ENCODE assay signal across 15 cellular contexts in genomic region chr16:25264599-25264998, GRCh38. TPM values are rescaled to one million over a fixed set of nuclear protein-coding genes. Genes with fewer than 3 reads are reported as not detected.
A peak's percentile ranks its signal among the peaks of the same experiment; 100 is the strongest.
DNase-seq lines count a peak whose midpoint lies in the region; ATAC-seq and TF ChIP-seq lines count a peak whose summit lies in the region.
"Had no signal": no experiment of that assay in that cellular context is flagged by ENCODE, and none has a peak within 500 bp of the region (broad histone marks: within the 10 kb centered on the region; RNA-seq: fewer than 3 reads in every experiment).

No MANE protein-coding gene starts in this region.

- peaks cover 3% of the 10 kb centered on the region; the same call in 1 of the 2 replicates for H3K9me3 Mint-ChIP-seq in WTC11
- H3K9me3 Mint-ChIP-seq: activated T-cell treated with anti-CD3 and anti-CD28 coated beads, Interleukin-2, amount 50 U/mL, for 4 hours had no signal

- no peaks in the 10 kb centered on the region for H3K27me3 Mint-ChIP-seq in WTC11 (ENCODE audit: low read depth)

- no peak for ATAC-seq in WTC11
- no peak for ATAC-seq in GM19452 (IDR thresholded peaks at IDR 0.05; ENCODE audit: unreplicated experiment)
- ATAC-seq: activated T-cell treated with anti-CD3 and anti-CD28 coated beads, Interleukin-2, amount 50 U/mL, for 4 hours; heart right ventricle had no signal

- DNase-seq in AML-193 (lab: John Stamatoyannopoulos, UW), result peak; percentile 8
- peak; percentile 8 for DNase-seq in HK-2 (ENCODE audit: unreplicated experiment)
- peak; percentile 12 for DNase-seq in WTC11 (ENCODE audit: low spot score)
- DNase-seq in fibroblast of the aortic adventitia (ENCODE audit: low read depth), result peak; percentile 30
- no peak for DNase-seq in DMS114 treated with DMSO at 0.1 percent for 48 hours (lab: John Stamatoyannopoulos, UW; ENCODE audit: unreplicated experiment)
- no peak for DNase-seq in NCI-H82 treated with DMSO at 0.1 percent for 48 hours (lab: John Stamatoyannopoulos, UW; ENCODE audit: unreplicated experiment)
- no peak for DNase-seq in ecto neural progenitor cell (ENCODE audit: low spot score)
- DNase-seq: activated T-cell treated with anti-CD3 and anti-CD28 coated beads, Interleukin-2, amount 50 U/mL, for 4 hours; heart right ventricle; NCI-H1694 treated with DMSO at 0.1 percent for 48 hours; NCI-H526 treated with DMSO at 0.1 percent for 48 hours; SIG-M5 had no signal

- POLR2A ChIA-PET in WTC11 (lab: Charles Lee), result no interaction called here

- H3K4me3 Mint-ChIP-seq in WTC11, result no peak overlapping the region
- H3K4me3 Mint-ChIP-seq: activated T-cell treated with anti-CD3 and anti-CD28 coated beads, Interleukin-2, amount 50 U/mL, for 4 hours had no signal

- TF ChIP-seq CTCF in WTC11 (IDR thresholded peaks at IDR 0.05), result no peak
- no peak for TF ChIP-seq CTCF in fibroblast of the aortic adventitia (IDR thresholded peaks at IDR 0.05; ENCODE audit: insufficient read depth, low read length)

- peaks cover 39% of the 10 kb centered on the region for H3K36me3 Mint-ChIP-seq in WTC11

- CTCF ChIA-PET in WTC11 (lab: Charles Lee), result no interaction called here

- H3K4me1 Mint-ChIP-seq in WTC11, result peaks cover 12% of the 10 kb centered on the region

- H3K27ac Mint-ChIP-seq in WTC11, result no peak overlapping the region

- no peak overlapping the region for H3K4me3 ChIP-seq in fibroblast of the aortic adventitia (ENCODE audit: low read depth, low read length)
- H3K4me3 ChIP-seq: heart right ventricle, lung had no signal

TF ChIP-seq in WTC11, 78 proteins besides CTCF, POLR2A, EP300 and RAD21:
- TF ChIP-seq EMX1 (CRISPR knock-in tag; IDR thresholded peaks at IDR 0.05) (no peak), CBFB (CRISPR knock-in tag; IDR thresholded peaks at IDR 0.05; ENCODE audit: low read depth) (no peak), NFYB (CRISPR knock-in tag; conservative IDR thresholded peaks at IDR 0.05; ENCODE audit: low read depth) (no peak), CREB1 (CRISPR knock-in tag; IDR thresholded peaks at IDR 0.05) (no peak), NFATC4 (CRISPR knock-in tag; IDR thresholded peaks at IDR 0.05) (no peak)
- TF ChIP-seq, protein P1, sequence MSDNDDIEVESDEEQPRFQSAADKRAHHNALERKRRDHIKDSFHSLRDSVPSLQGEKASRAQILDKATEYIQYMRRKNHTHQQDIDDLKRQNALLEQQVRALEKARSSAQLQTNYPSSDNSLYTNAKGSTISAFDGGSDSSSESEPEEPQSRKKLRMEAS (CRISPR knock-in tag; IDR thresholded peaks at IDR 0.05), result no peak
- TF ChIP-seq, protein P2, sequence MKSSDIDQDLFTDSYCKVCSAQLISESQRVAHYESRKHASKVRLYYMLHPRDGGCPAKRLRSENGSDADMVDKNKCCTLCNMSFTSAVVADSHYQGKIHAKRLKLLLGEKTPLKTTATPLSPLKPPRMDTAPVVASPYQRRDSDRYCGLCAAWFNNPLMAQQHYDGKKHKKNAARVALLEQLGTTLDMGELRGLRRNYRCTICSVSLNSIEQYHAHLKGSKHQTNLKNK (CRISPR knock-in tag; IDR thresholded peaks at IDR 0.05), result no peak
- TF ChIP-seq, protein P3, sequence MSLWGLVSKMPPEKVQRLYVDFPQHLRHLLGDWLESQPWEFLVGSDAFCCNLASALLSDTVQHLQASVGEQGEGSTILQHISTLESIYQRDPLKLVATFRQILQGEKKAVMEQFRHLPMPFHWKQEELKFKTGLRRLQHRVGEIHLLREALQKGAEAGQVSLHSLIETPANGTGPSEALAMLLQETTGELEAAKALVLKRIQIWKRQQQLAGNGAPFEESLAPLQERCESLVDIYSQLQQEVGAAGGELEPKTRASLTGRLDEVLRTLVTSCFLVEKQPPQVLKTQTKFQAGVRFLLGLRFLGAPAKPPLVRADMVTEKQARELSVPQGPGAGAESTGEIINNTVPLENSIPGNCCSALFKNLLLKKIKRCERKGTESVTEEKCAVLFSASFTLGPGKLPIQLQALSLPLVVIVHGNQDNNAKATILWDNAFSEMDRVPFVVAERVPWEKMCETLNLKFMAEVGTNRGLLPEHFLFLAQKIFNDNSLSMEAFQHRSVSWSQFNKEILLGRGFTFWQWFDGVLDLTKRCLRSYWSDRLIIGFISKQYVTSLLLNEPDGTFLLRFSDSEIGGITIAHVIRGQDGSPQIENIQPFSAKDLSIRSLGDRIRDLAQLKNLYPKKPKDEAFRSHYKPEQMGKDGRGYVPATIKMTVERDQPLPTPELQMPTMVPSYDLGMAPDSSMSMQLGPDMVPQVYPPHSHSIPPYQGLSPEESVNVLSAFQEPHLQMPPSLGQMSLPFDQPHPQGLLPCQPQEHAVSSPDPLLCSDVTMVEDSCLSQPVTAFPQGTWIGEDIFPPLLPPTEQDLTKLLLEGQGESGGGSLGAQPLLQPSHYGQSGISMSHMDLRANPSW (CRISPR knock-in tag; conservative IDR thresholded peaks at IDR 0.05; ENCODE audit: low read depth), result no peak
- TF ChIP-seq, protein P4, sequence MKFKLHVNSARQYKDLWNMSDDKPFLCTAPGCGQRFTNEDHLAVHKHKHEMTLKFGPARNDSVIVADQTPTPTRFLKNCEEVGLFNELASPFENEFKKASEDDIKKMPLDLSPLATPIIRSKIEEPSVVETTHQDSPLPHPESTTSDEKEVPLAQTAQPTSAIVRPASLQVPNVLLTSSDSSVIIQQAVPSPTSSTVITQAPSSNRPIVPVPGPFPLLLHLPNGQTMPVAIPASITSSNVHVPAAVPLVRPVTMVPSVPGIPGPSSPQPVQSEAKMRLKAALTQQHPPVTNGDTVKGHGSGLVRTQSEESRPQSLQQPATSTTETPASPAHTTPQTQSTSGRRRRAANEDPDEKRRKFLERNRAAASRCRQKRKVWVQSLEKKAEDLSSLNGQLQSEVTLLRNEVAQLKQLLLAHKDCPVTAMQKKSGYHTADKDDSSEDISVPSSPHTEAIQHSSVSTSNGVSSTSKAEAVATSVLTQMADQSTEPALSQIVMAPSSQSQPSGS (CRISPR knock-in tag; IDR thresholded peaks at IDR 0.05; ENCODE audit: borderline replicate concordance, low read depth), result no peak

RNA-seq across cellular contexts. Expression of gene ZKSCAN2, which starts 7.0 kb away (rescaled TPM):
- 11.5 to 13.0 TPM (median 11.9 TPM) in 3 replicates for total RNA-seq in WTC11 (2021)
- 5.6 and 7.3 TPM in 2 replicates for total RNA-seq in fibroblast of the aortic adventitia (ENCODE audit: low replicate concordance)

RNA-seq across cellular contexts. Expression of gene AQP8, which starts 47.9 kb away (rescaled TPM):
- total RNA-seq in WTC11 (2021) (0.13 to 0.14 TPM in 2 of 3 replicates, not detected in the other), fibroblast of the aortic adventitia (ENCODE audit: low replicate concordance) (not detected in 2 replicates)
- total RNA-seq: heart right ventricle, lung, skeletal muscle tissue had no signal

Comparison
In these comparisons a context has a peak if more than half of its experiments do, and no peak if none do; other contexts are left out.
1. DNase-seq: peak in AML-193 (2 of 2), HK-2 (single experiment), WTC11 (single experiment) and fibroblast of the aortic adventitia (single experiment); none in DMS114 treated with DMSO at 0.1 percent for 48 hours (single experiment), NCI-H82 treated with DMSO at 0.1 percent for 48 hours (single experiment) and ecto neural progenitor cell (single experiment).